In genomic region chr5:173778784-173779304, GRCh38 we compare ENCODE assay signal across 13 cellular contexts.
DNase-seq lines count a peak whose midpoint lies in the region; FAIRE-seq and TF ChIP-seq lines count a peak whose summit lies in the region.
"Had no signal": no experiment of that assay in that cellular context is flagged by ENCODE, and none has a peak within 500 bp of the region (broad histone marks: within the 10 kb centered on the region; RNA-seq: fewer than 3 reads in every experiment).

No MANE protein-coding gene starts in this region.

- no peak for TF ChIP-seq CTCF in H1 (IDR thresholded peaks at IDR 0.05; ENCODE audit: control extremely low read depth in 1 of 3, insufficient read depth in 1 of 3, low read depth in 1 of 3, low read length in 3 of 3)

- H2BK5ac ChIP-seq in H1 (ENCODE audit: low read depth, low read length) (no peak overlapping the region), trophoblast cell (ENCODE audit: low read depth, low read length, poor library complexity) (no peak overlapping the region)

- H4K91ac ChIP-seq in H1 (replicated peaks; ENCODE audit: insufficient read length, low read length) (no peak overlapping the region), trophoblast cell (ENCODE audit: low read depth, low read length) (peak overlapping the region; percentile 13)

- FAIRE-seq in H1 (lab: Jason Lieb, UNC): no peak

- peaks cover 0 to 1% (median 0%) of the 10 kb centered on the region in 4 experiments; a peak in 5 of 7 replicates for H3K4me1 ChIP-seq in H1 (replicated peaks in 1 of 4; ENCODE audit: control insufficient read depth in 3 of 4, insufficient read depth in 4 of 4, low read length in 3 of 4)
- H3K4me1 ChIP-seq in trophoblast cell (ENCODE audit: control insufficient read depth in 1 of 2, insufficient read depth in 2 of 2, low read length in 2 of 2): peaks cover 8 to 11% of the 10 kb centered on the region in 2 experiments

- H3K4ac ChIP-seq in H1 (replicated peaks; ENCODE audit: insufficient read length, low read depth, low read length) (no peak overlapping the region), trophoblast cell (ENCODE audit: low read depth, low read length) (no peak overlapping the region)

- DNase-seq in GDM1 (lab: John Stamatoyannopoulos, UW) (peak; percentile 11), NOMO-1 treated with DMSO at 0.1 percent for 48 hours (lab: John Stamatoyannopoulos, UW; ENCODE audit: unreplicated experiment) (peak; percentile 56), H1 (ENCODE audit: low read depth in 1 of 2, low spot score in 2 of 2) (no peak), trophoblast cell (peak in 1 of 2 donors; percentile 26), DMS 273 (lab: John Stamatoyannopoulos, UW; ENCODE audit: unreplicated experiment) (no peak), foreskin melanocyte (no peak)
- no peak for DNase-seq in activated T-cell treated with anti-CD3 and anti-CD28 coated beads, Interleukin-2, amount 50 U/mL, for 1 hour
- DNase-seq: activated CD8-positive, alpha-beta T cell treated with anti-CD3 and anti-CD28 coated beads, Interleukin-2, amount 10 ng/mL, durations not matched to agents 7 days and 5 days; foreskin fibroblast; immature natural killer cell; naive B cell; NCI-H2171; T-helper 17 cell had no signal

- H3K4me3 ChIP-seq in H1 (ENCODE audit: extremely low read depth in 1 of 4, insufficient read depth in 2 of 4, low read depth in 3 of 4, low read length in 4 of 4) (no peak overlapping the region), trophoblast cell (ENCODE audit: low read depth, low read length) (no peak overlapping the region)

- TF ChIP-seq POLR2A in H1 (IDR thresholded peaks at IDR 0.05; ENCODE audit: control extremely low read depth in 1 of 2, low read depth in 2 of 2, low read length in 2 of 2): no peak

- POLR2A ChIA-PET in H1 (lab: Charles Lee; ENCODE audit: partially characterized antibody): no interaction called here

- H3K79me1 ChIP-seq in H1 (ENCODE audit: low read depth, low read length) (no peaks in the 10 kb centered on the region), trophoblast cell (ENCODE audit: low read length) (peaks cover 4% of the 10 kb centered on the region)

- H3K79me2 ChIP-seq in H1 (ENCODE audit: control insufficient read depth in 1 of 2, insufficient read depth in 2 of 2, low read length in 2 of 2): no peaks in the 10 kb centered on the region
- no peaks in the 10 kb centered on the region for H3K79me2 ChIP-seq in trophoblast cell (ENCODE audit: control insufficient read depth, insufficient read depth, low read length, poor library complexity)

- no peaks in the 10 kb centered on the region for H4K20me1 ChIP-seq in H1 (replicated peaks in 1 of 2; ENCODE audit: control insufficient read depth in 1 of 2, insufficient read depth in 2 of 2, low read length in 2 of 2)

- no peak overlapping the region for H2BK20ac ChIP-seq in H1 (ENCODE audit: low read length)

- H4K5ac ChIP-seq in H1 (ENCODE audit: insufficient read length, low read depth, low read length): no peak overlapping the region

- H4K12ac ChIP-seq in trophoblast cell (ENCODE audit: low read depth, low read length): no peak overlapping the region

- H4K8ac ChIP-seq in H1 (ENCODE audit: extremely low read depth, insufficient read depth, low read length): no peak overlapping the region
- no peak overlapping the region for H4K8ac ChIP-seq in trophoblast cell (ENCODE audit: low read depth, low read length)

- H2BK15ac ChIP-seq in H1 (ENCODE audit: low read length): 0 out of 2 replicates have a peak overlapping the region, but pooled peaks have one; percentile 47

- TF ChIP-seq RAD21 in H1 (IDR thresholded peaks at IDR 0.05 in 1 of 2, conservative IDR thresholded peaks at IDR 0.05 in 1 of 2; ENCODE audit: low read depth in 2 of 2, low read length in 2 of 2): no peak

- H3K23ac ChIP-seq in H1 (ENCODE audit: insufficient read length) (no peak overlapping the region), trophoblast cell (ENCODE audit: low read length) (no peak overlapping the region)

- H3K27me3 ChIP-seq in H1 (replicated peaks in 1 of 4; ENCODE audit: control insufficient read depth in 3 of 4, extremely low read depth in 1 of 4, insufficient read depth in 3 of 4, low read length in 3 of 4) (peaks cover 0 to 2% (median 0%) of the 10 kb centered on the region in 4 experiments; a peak in 3 of 7 replicates), trophoblast cell (ENCODE audit: insufficient read depth, low read length) (no peaks in the 10 kb centered on the region)

- H3K18ac ChIP-seq in H1 (ENCODE audit: extremely low read depth, low read length): no peak overlapping the region
- no peak overlapping the region for H3K18ac ChIP-seq in trophoblast cell (ENCODE audit: low read length)

- CTCF ChIA-PET in H1 (lab: Charles Lee; ENCODE audit: partially characterized antibody): interaction anchor here (0.7 to 1.0 kb wide), 3 partner anchors 8 to 160 kb away, joined by 3 to 4 read pairs (median 3); no protein-coding TSS in a partner anchor

- H3K9ac ChIP-seq in H1 (replicated peaks in 1 of 4; ENCODE audit: extremely low read depth in 1 of 4, low read depth in 3 of 4, low read length in 3 of 4): no peak overlapping the region
- no peak overlapping the region for H3K9ac ChIP-seq in trophoblast cell (ENCODE audit: low read length)

- no peak for TF ChIP-seq EP300 in H1 (IDR thresholded peaks at IDR 0.05; ENCODE audit: borderline replicate concordance in 1 of 2, low read depth in 2 of 2, low read length in 2 of 2)

- H3K36me3 ChIP-seq in H1 (ENCODE audit: control insufficient read depth in 2 of 4, insufficient read depth in 4 of 4, low read length in 3 of 4): no peaks in the 10 kb centered on the region
- H3K36me3 ChIP-seq in trophoblast cell (ENCODE audit: control insufficient read depth in 1 of 2, insufficient read depth in 2 of 2, low read length in 2 of 2): no peaks in the 10 kb centered on the region

- 92 to 100% methylated on average over 1 to 5 of the region's 5 CpGs for WGBS in H1 (ENCODE audit: extremely low coverage in 1 of 2, insufficient coverage in 1 of 2, insufficient read length in 1 of 2, insufficient replicate concordance in 2 of 2, low coverage in 1 of 2, low lambda C conversion rate in 2 of 2, missing lambda C conversion rate in 1 of 2), 2 experiments
- 100% methylated on average over 1 of the region's 5 CpGs for WGBS in trophoblast cell (ENCODE audit: extremely low coverage, insufficient coverage, insufficient read length)

- H2BK120ac ChIP-seq in H1 (replicated peaks; ENCODE audit: low read depth, low read length) (no peak overlapping the region), trophoblast cell (ENCODE audit: insufficient read depth, low read length, poor library complexity) (no peak overlapping the region)

- H3K4me2 ChIP-seq in H1 (ENCODE audit: insufficient read depth in 1 of 2, low read depth in 2 of 2, low read length in 2 of 2) (no peak overlapping the region), trophoblast cell (ENCODE audit: low read length) (no peak overlapping the region)

- H2AFZ ChIP-seq in H1 (ENCODE audit: low read length) (no peak overlapping the region), trophoblast cell (ENCODE audit: insufficient read depth, low read length, poor library complexity) (no peak overlapping the region)

- H3K9me3 ChIP-seq in H1 (ENCODE audit: insufficient read depth in 2 of 2, low read depth in 1 of 2, low read length in 1 of 2): no peaks in the 10 kb centered on the region
- H3K9me3 ChIP-seq in trophoblast cell (ENCODE audit: insufficient read depth, low read depth, low read length): no peaks in the 10 kb centered on the region

- no peak overlapping the region for H3K56ac ChIP-seq in H1 (replicated peaks; ENCODE audit: insufficient read length, low read depth, low read length)

- no peak overlapping the region for H3K27ac ChIP-seq in H1 (ENCODE audit: low read depth, low read length)
- H3K27ac ChIP-seq in trophoblast cell (ENCODE audit: low read depth, low read length): no peak overlapping the region

- H3K23me2 ChIP-seq in H1 (ENCODE audit: low read depth, low read length): no peaks in the 10 kb centered on the region

- H2AK5ac ChIP-seq in H1 (ENCODE audit: low read depth, low read length): no peak overlapping the region
- no peak overlapping the region for H2AK5ac ChIP-seq in trophoblast cell (ENCODE audit: low read length)

- no peak overlapping the region for H2BK12ac ChIP-seq in H1 (ENCODE audit: low read depth, low read length)
- H2BK12ac ChIP-seq in trophoblast cell (ENCODE audit: low read length): no peak overlapping the region

- H3K14ac ChIP-seq in H1 (ENCODE audit: insufficient read length): no peak overlapping the region
- no peak overlapping the region for H3K14ac ChIP-seq in trophoblast cell (ENCODE audit: low read length)

TF ChIP-seq in H1, 55 proteins besides CTCF, POLR2A, EP300 and RAD21:
- TF ChIP-seq POLR2AphosphoS5 (IDR thresholded peaks at IDR 0.05; ENCODE audit: low read depth, low read length): no peak
- TF ChIP-seq BRCA1 (IDR thresholded peaks at IDR 0.05; ENCODE audit: low read depth, low read length): no peak
- no peak for TF ChIP-seq YY1 (IDR thresholded peaks at IDR 0.05; ENCODE audit: low read depth, low read length)
- TF ChIP-seq TCF12 (IDR thresholded peaks at IDR 0.05; ENCODE audit: low read depth, low read length): no peak
- no peak for TF ChIP-seq JUN (IDR thresholded peaks at IDR 0.05; ENCODE audit: low read depth, low read length)
- TF ChIP-seq USF2 (IDR thresholded peaks at IDR 0.05; ENCODE audit: low read length): no peak
- TF ChIP-seq SUZ12 (IDR thresholded peaks at IDR 0.05; ENCODE audit: low read length): no peak
TF ChIP-seq in H1: peak in this region for 0.

Comparison
In these comparisons a context has a peak if more than half of its experiments do, and no peak if none do; other contexts are left out.
1. DNase-seq: peak in GDM1 (single experiment) and NOMO-1 treated with DMSO at 0.1 percent for 48 hours (single experiment); none in H1 (0 of 2), DMS 273 (single experiment), activated T-cell treated with anti-CD3 and anti-CD28 coated beads, Interleukin-2, amount 50 U/mL, for 1 hour (single experiment) and foreskin melanocyte (single experiment).